17 cellular contexts compared by ENCODE assay signal in the genomic region with DNA sequence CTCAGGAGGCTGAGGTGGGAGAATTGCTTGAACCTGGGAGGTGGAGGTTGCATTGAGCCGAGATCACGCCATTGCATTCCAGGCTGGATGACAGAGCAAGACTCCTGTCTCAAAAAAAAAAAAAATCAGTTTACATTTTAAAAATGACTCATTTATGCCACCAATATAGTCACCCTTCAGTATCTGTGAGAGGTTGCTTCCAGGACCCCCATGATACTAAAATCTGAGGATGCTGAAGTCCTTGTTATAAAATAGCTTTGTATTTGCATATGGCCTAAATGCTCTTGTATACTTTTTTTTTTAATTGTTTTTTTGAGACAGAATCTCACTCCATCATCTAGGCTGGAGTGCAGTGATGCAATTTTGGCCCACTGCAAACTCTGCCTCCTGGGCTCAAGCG.
"Had no signal": no experiment of that assay in that cellular context is flagged by ENCODE, and none has a peak within 500 bp of the region (broad histone marks: within the 10 kb centered on the region; RNA-seq: fewer than 3 reads in every experiment).

No MANE protein-coding gene starts in this region.

- H3K27me3 ChIP-seq: brain microvascular endothelial cell had no signal

- H3K36me3 Mint-ChIP-seq: activated naive CD8-positive, alpha-beta T cell treated with anti-CD3 and anti-CD28 coated beads for 36 hours; naive thymus-derived CD8-positive, alpha-beta T cell had no signal

- DNase-seq: activated CD4-positive, alpha-beta T cell treated with anti-CD3 and anti-CD28 coated beads, Interleukin-2, amount 50 U/mL, for 1 hour; activated CD8-positive, alpha-beta memory T cell treated with anti-CD3 and anti-CD28 coated beads for 24 hours; activated naive CD8-positive, alpha-beta T cell treated with anti-CD3 and anti-CD28 coated beads for 36 hours; brain microvascular endothelial cell; cerebellar nuclear complex; dermis blood vessel endothelial cell; islet precursor cell; left lung; mammary epithelial cell; mucosa of descending colon; naive thymus-derived CD8-positive, alpha-beta T cell; retina; stimulated activated CD4-positive, alpha-beta T cell treated with anti-CD3 and anti-CD28 coated beads, Interleukin-4, amount 100 ng/mL, for 1 hour; stimulated activated naive CD4-positive, alpha-beta T cell; T-helper 9 cell; transverse colon had no signal

- H3K27ac Mint-ChIP-seq: activated naive CD8-positive, alpha-beta T cell treated with anti-CD3 and anti-CD28 coated beads for 36 hours; naive thymus-derived CD8-positive, alpha-beta T cell had no signal

- H3K4me1 Mint-ChIP-seq: activated naive CD8-positive, alpha-beta T cell treated with anti-CD3 and anti-CD28 coated beads for 36 hours had no signal

- H3K4me3 ChIP-seq: left lung, mucosa of descending colon, transverse colon had no signal

- ATAC-seq: activated CD4-positive, CD25-positive, alpha-beta regulatory T cell treated with anti-CD3 and anti-CD28 coated beads, Interleukin-2, amount 50 U/mL, for 24 hours; left lung; mucosa of descending colon; naive thymus-derived CD8-positive, alpha-beta T cell had no signal

- H3K9me3 Mint-ChIP-seq: activated naive CD8-positive, alpha-beta T cell treated with anti-CD3 and anti-CD28 coated beads for 36 hours; naive thymus-derived CD8-positive, alpha-beta T cell had no signal

- H3K4me3 Mint-ChIP-seq: activated naive CD8-positive, alpha-beta T cell treated with anti-CD3 and anti-CD28 coated beads for 36 hours; naive thymus-derived CD8-positive, alpha-beta T cell had no signal

- H3K36me3 ChIP-seq: brain microvascular endothelial cell, left lung, transverse colon had no signal
